Comparison of ENCODE assay signal across 8 cellular contexts in genomic region chrX:153598541-153599191, GRCh38. TPM values are rescaled to one million over a fixed set of nuclear protein-coding genes. Genes with fewer than 3 reads are reported as not detected.
A peak's percentile ranks its signal among the peaks of the same experiment; 100 is the strongest.
DNase-seq lines count a peak whose midpoint lies in the region; ATAC-seq, FAIRE-seq and TF ChIP-seq lines count a peak whose summit lies in the region.

Gene CCNQ, minus strand, starts transcription at chrX:153599139. Its CDS starts 66 bp downstream, at chrX:153599073.

- H3K27me3 ChIP-seq in ACC112 (ENCODE audit: insufficient read depth, low read length) (no peaks in the 10 kb centered on the region), GM12878 (replicated peaks in 1 of 2; ENCODE audit: control insufficient read depth in 2 of 2, insufficient read depth in 2 of 2, low read length in 1 of 2) (no peaks in the 10 kb centered on the region), small intestine (ENCODE audit: control insufficient read depth in 2 of 2, insufficient read depth in 2 of 2, low read length in 2 of 2) (no peaks in the 10 kb centered on the region)

- no peaks in the 10 kb centered on the region; the same call in 2 of the 3 replicates for H3K9me3 ChIP-seq in GM12878 (replicated peaks; ENCODE audit: control insufficient read depth, insufficient read depth, low read length)
- H3K9me3 ChIP-seq in small intestine (ENCODE audit: control insufficient read depth, low read depth), result no peaks in the 10 kb centered on the region

- peaks cover 16% of the 10 kb centered on the region for H3K79me2 ChIP-seq in ACC112 (ENCODE audit: control insufficient read depth, insufficient read depth, low read length, unreplicated experiment)
- H3K79me2 ChIP-seq in GM12878 (ENCODE audit: control insufficient read depth, insufficient read depth, low read length), result peaks cover 14% of the 10 kb centered on the region

- POLR2A ChIA-PET in GM12878 (lab: Charles Lee), result interaction anchor here (0.9 kb wide), 2 partner anchors 16 to 657 kb away, joined by 3 to 4 read pairs; no protein-coding TSS in a partner anchor

- TF ChIP-seq RAD21 in GM12878 (IDR thresholded peaks at IDR 0.05; ENCODE audit: insufficient read depth, low read depth, low read length), result no peak

- H4K20me1 ChIP-seq in GM12878 (ENCODE audit: control insufficient read depth, insufficient read depth), result no peaks in the 10 kb centered on the region

- H3K4me1 ChIP-seq in ACC112 (ENCODE audit: control insufficient read depth, insufficient read depth, low read length, unreplicated experiment) (peaks cover 7% of the 10 kb centered on the region), GM12878 (ENCODE audit: control insufficient read depth, insufficient read depth, low read length) (no peaks in the 10 kb centered on the region; the same call in 1 of the 2 replicates), small intestine (ENCODE audit: control insufficient read depth in 2 of 2, insufficient read depth in 1 of 2, low read depth in 1 of 2, low read length in 1 of 2) (no peaks in the 10 kb centered on the region)

- DNase-seq in OCI-M1 (lab: John Stamatoyannopoulos, UW) (peak; percentile 44), GM12878 (ENCODE audit: low read depth, low spot score) (no peak), iPS-NIHi7 (ENCODE audit: extremely low spot score) (peak; percentile 27), small intestine (peak; percentile 35), amniotic stem cell (lab: John Stamatoyannopoulos, UW) (no peak)

- intact Hi-C loops in GM12878 (cut with micrococcal nuclease; ENCODE audit: unreplicated experiment), result no loop called here

- no peak for TF ChIP-seq EP300 in GM12878 (IDR thresholded peaks at IDR 0.05; ENCODE audit: borderline replicate concordance in 1 of 2, control insufficient read depth in 1 of 2, low read depth in 2 of 2, low read length in 2 of 2)

- TF ChIP-seq CTCF in GM12878 (IDR thresholded peaks at IDR 0.05 in 2 of 3, conservative IDR thresholded peaks at IDR 0.05 in 1 of 3; ENCODE audit: control insufficient read depth in 2 of 3, extremely low read depth in 1 of 3, insufficient read depth in 1 of 3, low read depth in 3 of 3, low read length in 3 of 3), result no peak

- WGBS in GM12878 (ENCODE audit: insufficient coverage, insufficient replicate concordance, low lambda C conversion rate, missing lambda C conversion rate), result 38% methylated on average over 53 of the region's 79 CpGs
- WGBS in small intestine, 3 donors, result 0 to 40% (median 5%) methylated on average over 26 to 79 of the region's 79 CpGs

- SMC1A ChIA-PET in GM12878 (lab: Charles Lee; ENCODE audit: uncharacterized antibody, unreplicated experiment), result no interaction called here

- H3K27ac ChIP-seq in ACC112 (ENCODE audit: low read depth, low read length) (no peak within 1 kb of the TSS), GM12878 (ENCODE audit: control insufficient read depth, insufficient read depth) (peak within 1 kb of the TSS; percentile 48; the same call in 1 of the 2 replicates), small intestine (ENCODE audit: low read depth in 1 of 2, low read length in 1 of 2) (peak within 1 kb of the TSS; percentile 59 to 74)

- no TSS peak for BruUV-seq in GM12878 (replicated peaks; lab: Mats Ljungman, UMichigan)

- peak within 1 kb of the TSS; percentile 70 for H3K9ac ChIP-seq in GM12878 (ENCODE audit: control insufficient read depth, insufficient read depth, low read length)

- H3K36me3 ChIP-seq in ACC112 (ENCODE audit: insufficient read depth, low read length), result no peaks in the 10 kb centered on the region
- H3K36me3 ChIP-seq in GM12878 (ENCODE audit: control insufficient read depth in 2 of 2, insufficient read depth in 2 of 2, low read length in 1 of 2), result no peaks in the 10 kb centered on the region; a peak in 1 of 4 replicates
- no peaks in the 10 kb centered on the region for H3K36me3 ChIP-seq in small intestine (ENCODE audit: control insufficient read depth in 2 of 2, insufficient read depth in 2 of 2, low read length in 2 of 2)

- peak within 1 kb of the TSS; percentile 45 for H3K4me2 ChIP-seq in GM12878 (ENCODE audit: control insufficient read depth, insufficient read depth)

- peak within 1 kb of the TSS; percentile 93 for H2AFZ ChIP-seq in ACC112 (ENCODE audit: low read length, unreplicated experiment)
- peak within 1 kb of the TSS; percentile 74 for H2AFZ ChIP-seq in GM12878 (ENCODE audit: control insufficient read depth, low read depth, low read length)

- RAD21 ChIA-PET in GM12878 (lab: Charles Lee; ENCODE audit: unreplicated experiment), result interaction anchor here (0.6 to 1.5 kb wide), 2 partner anchors 44 to 68 kb away, joined by 4 to 9 read pairs; no protein-coding TSS in a partner anchor

- ATAC-seq in GM18870 (IDR thresholded peaks at IDR 0.05; ENCODE audit: unreplicated experiment) (peak; percentile 18), HG03045 (IDR thresholded peaks at IDR 0.05; ENCODE audit: unreplicated experiment) (peak; percentile 55), GM12878 (peak; percentile 66)

- in situ Hi-C loops in GM12878 (cut with MboI), result no loop called here

- peak; percentile 69; the same call in 1 of the 2 replicates for TF ChIP-seq POLR2A in GM12878 (IDR thresholded peaks at IDR 0.05; ENCODE audit: low read depth, low read length)

- H3K4me3 ChIP-seq in ACC112 (ENCODE audit: low read depth, low read length), result peak within 1 kb of the TSS; percentile 90
- H3K4me3 ChIP-seq in GM12878, result peak within 1 kb of the TSS; percentile 68
- peak within 1 kb of the TSS; percentile 68 to 73 for H3K4me3 ChIP-seq in small intestine (ENCODE audit: low read depth in 1 of 2, low read length in 2 of 2)

- CTCF ChIA-PET in GM12878 (lab: Yijun Ruan, JAX), result interaction anchor here (0.7 to 4.2 kb wide), 3 partner anchors 10 to 128 kb away, joined by 3 to 18 read pairs (median 4); partner anchors contain the start of gene HAUS7

- FAIRE-seq in GM12878 (lab: Jason Lieb, UNC), result no peak
- no peak for FAIRE-seq in small intestine (lab: Jason Lieb, UNC)

TF ChIP-seq in GM12878, 131 proteins besides CTCF, POLR2A, EP300 and RAD21 (continues in another document):
- TF ChIP-seq ZNF384 (IDR thresholded peaks at IDR 0.05; ENCODE audit: borderline replicate concordance, low read depth, low read length), result no peak
- TF ChIP-seq HDAC2 (IDR thresholded peaks at IDR 0.05), result no peak
- no peak for TF ChIP-seq ZNF217 (IDR thresholded peaks at IDR 0.05)
- TF ChIP-seq ATF7 (IDR thresholded peaks at IDR 0.05; ENCODE audit: low read depth), result no peak
- no peak for TF ChIP-seq BACH1 (IDR thresholded peaks at IDR 0.05; ENCODE audit: borderline replicate concordance)
- TF ChIP-seq SIN3A (IDR thresholded peaks at IDR 0.05; ENCODE audit: low read depth, low read length), result no peak
- 0 out of 2 replicates have a peak, but pooled peaks have one; percentile 22 for TF ChIP-seq YY1 (IDR thresholded peaks at IDR 0.05; ENCODE audit: low read depth, low read length)
- TF ChIP-seq LARP7 (IDR thresholded peaks at IDR 0.05), result peak; percentile 70; the same call in 1 of the 2 replicates
- TF ChIP-seq SIX5 (IDR thresholded peaks at IDR 0.05; ENCODE audit: low read depth, low read length, severe bottlenecking), result no peak
- no peak for TF ChIP-seq EGR1 (IDR thresholded peaks at IDR 0.05; ENCODE audit: borderline replicate concordance in 1 of 2, low read depth in 2 of 2, low read length in 2 of 2)
- TF ChIP-seq, protein P1, sequence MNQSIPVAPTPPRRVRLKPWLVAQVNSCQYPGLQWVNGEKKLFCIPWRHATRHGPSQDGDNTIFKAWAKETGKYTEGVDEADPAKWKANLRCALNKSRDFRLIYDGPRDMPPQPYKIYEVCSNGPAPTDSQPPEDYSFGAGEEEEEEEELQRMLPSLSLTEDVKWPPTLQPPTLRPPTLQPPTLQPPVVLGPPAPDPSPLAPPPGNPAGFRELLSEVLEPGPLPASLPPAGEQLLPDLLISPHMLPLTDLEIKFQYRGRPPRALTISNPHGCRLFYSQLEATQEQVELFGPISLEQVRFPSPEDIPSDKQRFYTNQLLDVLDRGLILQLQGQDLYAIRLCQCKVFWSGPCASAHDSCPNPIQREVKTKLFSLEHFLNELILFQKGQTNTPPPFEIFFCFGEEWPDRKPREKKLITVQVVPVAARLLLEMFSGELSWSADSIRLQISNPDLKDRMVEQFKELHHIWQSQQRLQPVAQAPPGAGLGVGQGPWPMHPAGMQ (IDR thresholded peaks at IDR 0.05; ENCODE audit: borderline replicate concordance), result no peak

RNA-seq across cellular contexts. Expression of gene CCNQ, which starts in this region (rescaled TPM):
- 3.3 and 3.6 TPM in 2 replicates for total RNA-seq in GM12878 (2013; cell fraction: nucleolus; rRNA removed)
- total RNA-seq in GM12878 (2014; rRNA removed) (32.4 and 36.2 TPM in 2 replicates), GM12878 (2014; rRNA removed; fragmentation: Illumina TruSeq; extraction: Trizol) (12.7 and 14.4 TPM in 2 replicates), GM12878 (2021) (20.5 and 24.8 TPM in 2 replicates)
- polyA plus RNA-seq in GM12878 (2011; ENCODE audit: low read depth), result 7.4 TPM
- polyA plus RNA-seq in GM12878 (2011; rRNA removed) (8.4 and 11.9 TPM in 2 replicates), GM12878 (2014; fragmentation: Illumina TruSeq; extraction: Trizol) (13.4 and 15.9 TPM in 2 replicates), GM12878 (2014; fragmentation: Nextera tagmentation; extraction: Ambion mirVana) (1 to 10 TPM in 1 of 2 experiments, under 1 TPM in 1; 0.45 to 2.8 TPM), GM12878 (2014; rRNA removed) (35.7 and 39.8 TPM in 2 replicates), GM12878 (2016; fragmentation: Nextera tagmentation; extraction: Ambion mirVana) (10 to 100 TPM; 27.4 to 29.0 TPM), small intestine (10 to 100 TPM; 30.7 to 41.9 (median 38.2) TPM)
- 24.0 and 24.2 TPM in 2 replicates for polyA plus RNA-seq in GM12878 (2011; cell fraction: cytosol; rRNA removed)
- polyA plus RNA-seq in GM12878 (2011; cell fraction: nucleus; rRNA removed), result 10.1 and 12.5 TPM in 2 replicates
- 10.1 and 12.1 TPM in 2 replicates for polyA plus RNA-seq in GM12878 (2012)
- polyA minus RNA-seq in GM12878 (2011; rRNA and poly(A)+ RNA removed), result 7.3 and 10.5 TPM in 2 replicates
- 3.2 and 5.7 TPM in 2 replicates for polyA minus RNA-seq in GM12878 (2011; cell fraction: cytosol; rRNA and poly(A)+ RNA removed)
- polyA minus RNA-seq in GM12878 (2011; cell fraction: nucleus; rRNA and poly(A)+ RNA removed), result 2.5 and 4.3 TPM in 2 replicates

Comparison
In these comparisons a context has a peak if more than half of its experiments do, and no peak if none do; other contexts are left out.
1. DNase-seq: peak in OCI-M1 (single experiment), iPS-NIHi7 (single experiment) and small intestine (single experiment); none in GM12878 (single experiment) and amniotic stem cell (single experiment).
2. Peak in every context shown above with its lines, with median percentiles within 50 percentile points of each other: H3K4me3 ChIP-seq and ATAC-seq.